Comparison of ENCODE assay signal across 8 cellular contexts in genomic region chr18:54149078-54149697, GRCh38.
DNase-seq lines count a peak whose midpoint lies in the region; ATAC-seq and TF ChIP-seq lines count a peak whose summit lies in the region.

No MANE protein-coding gene starts in this region.

- no peaks in the 10 kb centered on the region for H4K20me1 ChIP-seq in GM23248 (ENCODE audit: insufficient read depth)

- H3K36me3 Mint-ChIP-seq in type B pancreatic cell, result peaks cover 22% of the 10 kb centered on the region
- H3K36me3 Mint-ChIP-seq in glutamatergic neuron (ENCODE audit: unreplicated experiment), result no peaks in the 10 kb centered on the region

- peak overlapping the region; percentile 90 for H3K27ac Mint-ChIP-seq in type B pancreatic cell
- no peak overlapping the region for H3K27ac Mint-ChIP-seq in glutamatergic neuron (ENCODE audit: unreplicated experiment)

- H3K9me3 ChIP-seq in GM23248 (ENCODE audit: low read depth) (no peaks in the 10 kb centered on the region), mucosa of descending colon (no peaks in the 10 kb centered on the region), gastrocnemius medialis (no peaks in the 10 kb centered on the region)

- intact Hi-C loops in mucosa of descending colon (cut with DNase I, micrococcal nuclease) (no loop called here), gastrocnemius medialis (cut with DNase I; ENCODE audit: low total_unique reads) (no loop called here)

- DNase-seq in GM12864 (ENCODE audit: low read depth) (peak; percentile 47), GM23248 (peak; percentile 93), M059J (ENCODE audit: low read depth) (peak; percentile 95), amniotic stem cell (lab: John Stamatoyannopoulos, UW) (peak; percentile 65), mucosa of descending colon (no peak), type B pancreatic cell (ENCODE audit: extremely low spot score, unreplicated experiment) (no peak), gastrocnemius medialis (no peak), glutamatergic neuron (no peak)

- peak overlapping the region; percentile 79 for H3K4me2 ChIP-seq in GM23248 (ENCODE audit: unreplicated experiment)

- in situ Hi-C loops in GM23248 (cut with MboI) (no loop called here), gastrocnemius medialis (cut with MboI; ENCODE audit: low sequenced_read_pairs in 4 of 4) (no loop called here)

- H3K27me3 Mint-ChIP-seq in type B pancreatic cell (no peaks in the 10 kb centered on the region), glutamatergic neuron (ENCODE audit: unreplicated experiment) (no peaks in the 10 kb centered on the region)

- H3K4me3 Mint-ChIP-seq in type B pancreatic cell (peak overlapping the region; percentile 41), glutamatergic neuron (ENCODE audit: unreplicated experiment) (no peak overlapping the region)

- H3K36me3 ChIP-seq in GM23248 (ENCODE audit: low read depth), result 0 out of 2 replicates have a peak, but pooled peaks cover 14% of the 10 kb centered on the region
- no peaks in the 10 kb centered on the region for H3K36me3 ChIP-seq in mucosa of descending colon (ENCODE audit: low read depth)
- H3K36me3 ChIP-seq in gastrocnemius medialis, result peaks cover 0 to 16% of the 10 kb centered on the region in 2 donors

- H2AFZ ChIP-seq in GM23248, result peak overlapping the region; percentile 45

- H3K27me3 ChIP-seq in GM23248 (replicated peaks; ENCODE audit: insufficient read depth), result no peaks in the 10 kb centered on the region
- no peaks in the 10 kb centered on the region for H3K27me3 ChIP-seq in gastrocnemius medialis

- H3K79me2 ChIP-seq in GM23248 (ENCODE audit: insufficient read depth), result peaks cover 16% of the 10 kb centered on the region; the same call in 1 of the 2 replicates

- TF ChIP-seq CTCF in GM12864 (IDR thresholded peaks at IDR 0.05; ENCODE audit: low read depth, low read length, missing control alignments) (no peak), mucosa of descending colon (IDR thresholded peaks at IDR 0.05) (no peak), type B pancreatic cell (conservative IDR thresholded peaks at IDR 0.05) (no peak), gastrocnemius medialis (IDR thresholded peaks at IDR 0.05 in 4 of 5, conservative IDR thresholded peaks at IDR 0.05 in 1 of 5) (no peak), glutamatergic neuron (IDR thresholded peaks at IDR 0.05; ENCODE audit: partially characterized antibody, unreplicated experiment) (no peak)

- peak; percentile 54 for ATAC-seq in mucosa of descending colon
- ATAC-seq in gastrocnemius medialis, result no peak

- no peak for TF ChIP-seq POLR2A in gastrocnemius medialis (IDR thresholded peaks at IDR 0.05)

- H3K4me1 Mint-ChIP-seq in type B pancreatic cell (ENCODE audit: unreplicated experiment), result peaks cover 12% of the 10 kb centered on the region
- no peaks in the 10 kb centered on the region for H3K4me1 Mint-ChIP-seq in glutamatergic neuron (ENCODE audit: low read depth, unreplicated experiment)

- H3K27ac ChIP-seq in GM23248 (peak overlapping the region; percentile 94), gastrocnemius medialis (no peak overlapping the region)

- H3F3A ChIP-seq in GM23248 (ENCODE audit: insufficient read depth), result peaks cover 47% of the 10 kb centered on the region

- H3K9ac ChIP-seq in GM23248, result peak overlapping the region; percentile 71

- 14 to 18% methylated on average over 3 of the region's 3 CpGs for WGBS in GM23248 (ENCODE audit: low coverage in 1 of 2, low lambda C conversion rate in 2 of 2, missing lambda C conversion rate in 2 of 2), 2 experiments

- peaks cover 5% of the 10 kb centered on the region for H3K9me3 Mint-ChIP-seq in type B pancreatic cell
- H3K9me3 Mint-ChIP-seq in glutamatergic neuron (ENCODE audit: unreplicated experiment), result no peaks in the 10 kb centered on the region

- peaks cover 38% of the 10 kb centered on the region for H3K4me1 ChIP-seq in GM23248 (ENCODE audit: insufficient read depth)
- no peaks in the 10 kb centered on the region for H3K4me1 ChIP-seq in mucosa of descending colon (ENCODE audit: low read depth)
- H3K4me1 ChIP-seq in gastrocnemius medialis, result no peaks in the 10 kb centered on the region

- H3K4me3 ChIP-seq in GM12864 (ENCODE audit: low read depth, low read length), result no peak overlapping the region; the same call in 1 of the 2 replicates
- H3K4me3 ChIP-seq in GM23248, result peak overlapping the region; percentile 55
- H3K4me3 ChIP-seq in mucosa of descending colon, result no peak overlapping the region
- no peak overlapping the region for H3K4me3 ChIP-seq in gastrocnemius medialis

- no peaks in the 10 kb centered on the region for H3K9me2 ChIP-seq in GM23248 (ENCODE audit: insufficient read depth)

Comparison
In these comparisons a context has a peak if more than half of its experiments do, and no peak if none do; other contexts are left out.
1. DNase-seq: peak in GM12864 (single experiment), GM23248 (single experiment), M059J (single experiment) and amniotic stem cell (single experiment); none in mucosa of descending colon (0 of 3), type B pancreatic cell (single experiment), gastrocnemius medialis (0 of 2) and glutamatergic neuron (single experiment).